17 cellular contexts compared by ENCODE assay signal in genomic region chr3:78867409-78868372, GRCh38.
DNase-seq lines count a peak whose midpoint lies in the region; ATAC-seq and TF ChIP-seq lines count a peak whose summit lies in the region.
"Had no signal": no experiment of that assay in that cellular context is flagged by ENCODE, and none has a peak within 500 bp of the region (broad histone marks: within the 10 kb centered on the region; RNA-seq: fewer than 3 reads in every experiment).

No MANE protein-coding gene starts in this region.

- no peaks in the 10 kb centered on the region for H3K27me3 Mint-ChIP-seq in HFFc6 (ENCODE audit: insufficient read depth)
- H3K27me3 Mint-ChIP-seq in activated T-cell treated with anti-CD3 and anti-CD28 coated beads, Interleukin-2, amount 50 U/mL, for 72 hours (ENCODE audit: low read depth) = no peaks in the 10 kb centered on the region
- H3K27me3 Mint-ChIP-seq: activated T-cell treated with anti-CD3 and anti-CD28 coated beads, Interleukin-2, amount 50 U/mL, for 24 hours; CD4-positive, CD25-positive, alpha-beta regulatory T cell; IgD-negative memory B cell; naive thymus-derived CD8-positive, alpha-beta T cell had no signal

- peak overlapping the region; percentile 62 for H3K4me3 Mint-ChIP-seq in HFFc6
- no peak overlapping the region for H3K4me3 Mint-ChIP-seq in activated T-cell treated with anti-CD3 and anti-CD28 coated beads, Interleukin-2, amount 50 U/mL, for 72 hours
- H3K4me3 Mint-ChIP-seq: activated T-cell treated with anti-CD3 and anti-CD28 coated beads, Interleukin-2, amount 50 U/mL, for 24 hours; CD4-positive, CD25-positive, alpha-beta regulatory T cell; IgD-negative memory B cell; naive thymus-derived CD8-positive, alpha-beta T cell had no signal

- DNase-seq in AG10803 (ENCODE audit: low read depth) = peak; percentile 64
- peak; percentile 46 for DNase-seq in HFFc6
- peak; percentile 20 for DNase-seq in astrocyte of the hippocampus (ENCODE audit: low read depth, low spot score)
- DNase-seq in kidney glomerular epithelial cell (lab: John Stamatoyannopoulos, UW) = peak; percentile 27
- no peak for DNase-seq in NCI-H774 (lab: John Stamatoyannopoulos, UW)
- DNase-seq in NCI-H187 treated with DMSO at 0.1 percent for 48 hours (lab: John Stamatoyannopoulos, UW) = no peak
- no peak for DNase-seq in activated T-cell treated with anti-CD3 and anti-CD28 coated beads, Interleukin-2, amount 50 U/mL, for 72 hours
- DNase-seq: activated CD4-positive, CD25-positive, alpha-beta regulatory T cell; activated T-cell treated with anti-CD3 and anti-CD28 coated beads, Interleukin-2, amount 50 U/mL, for 24 hours; adrenal gland; CD4-positive, CD25-positive, alpha-beta regulatory T cell; GF-D8; head of caudate nucleus; naive thymus-derived CD8-positive, alpha-beta T cell; NCI-H2029 had no signal

- no peak for TF ChIP-seq CTCF in AG10803 (conservative IDR thresholded peaks at IDR 0.05; ENCODE audit: low read length)
- no peak for TF ChIP-seq CTCF in HFFc6 (IDR thresholded peaks at IDR 0.05)

- H3K36me3 Mint-ChIP-seq in HFFc6 (ENCODE audit: low read depth) = no peaks in the 10 kb centered on the region
- H3K36me3 Mint-ChIP-seq in activated T-cell treated with anti-CD3 and anti-CD28 coated beads, Interleukin-2, amount 50 U/mL, for 72 hours (ENCODE audit: insufficient read depth in 2 of 2) = no peaks in the 10 kb centered on the region
- H3K36me3 Mint-ChIP-seq: CD4-positive, CD25-positive, alpha-beta regulatory T cell; IgD-negative memory B cell; naive thymus-derived CD8-positive, alpha-beta T cell had no signal

- H3K9me3 Mint-ChIP-seq in HFFc6 = no peaks in the 10 kb centered on the region
- H3K9me3 Mint-ChIP-seq in activated T-cell treated with anti-CD3 and anti-CD28 coated beads, Interleukin-2, amount 50 U/mL, for 72 hours = peaks cover 0 to 1% of the 10 kb centered on the region in 2 donors

- peak overlapping the region; percentile 84 for H3K27ac Mint-ChIP-seq in HFFc6
- no peak overlapping the region for H3K27ac Mint-ChIP-seq in activated T-cell treated with anti-CD3 and anti-CD28 coated beads, Interleukin-2, amount 50 U/mL, for 72 hours
- H3K27ac Mint-ChIP-seq: activated T-cell treated with anti-CD3 and anti-CD28 coated beads, Interleukin-2, amount 50 U/mL, for 24 hours; CD4-positive, CD25-positive, alpha-beta regulatory T cell; IgD-negative memory B cell; naive thymus-derived CD8-positive, alpha-beta T cell had no signal

- H3K4me1 Mint-ChIP-seq in HFFc6 (ENCODE audit: low read depth) = peaks cover 38% of the 10 kb centered on the region
- no peaks in the 10 kb centered on the region for H3K4me1 Mint-ChIP-seq in activated T-cell treated with anti-CD3 and anti-CD28 coated beads, Interleukin-2, amount 50 U/mL, for 72 hours (ENCODE audit: low read depth)
- H3K4me1 Mint-ChIP-seq: CD4-positive, CD25-positive, alpha-beta regulatory T cell; IgD-negative memory B cell had no signal

- H3K4me3 ChIP-seq in AG10803 (ENCODE audit: low read length) = no peak overlapping the region
- H3K4me3 ChIP-seq: adrenal gland had no signal

- no peak for ATAC-seq in HG03565 (IDR thresholded peaks at IDR 0.05; ENCODE audit: unreplicated experiment)
- no peak for ATAC-seq in activated T-cell treated with anti-CD3 and anti-CD28 coated beads, Interleukin-2, amount 50 U/mL, for 72 hours (replicated peaks in 1 of 2)
- ATAC-seq: naive thymus-derived CD8-positive, alpha-beta T cell had no signal

Comparison
In these comparisons a context has a peak if more than half of its experiments do, and no peak if none do; other contexts are left out.
1. DNase-seq: peak in AG10803 (single experiment), HFFc6 (single experiment), astrocyte of the hippocampus (single experiment) and kidney glomerular epithelial cell (single experiment); none in NCI-H774 (single experiment), NCI-H187 treated with DMSO at 0.1 percent for 48 hours (single experiment) and activated T-cell treated with anti-CD3 and anti-CD28 coated beads, Interleukin-2, amount 50 U/mL, for 72 hours (0 of 2).